In genomic region chr12:2640709-2641108, GRCh38 we compare ENCODE assay signal across 9 cellular contexts.
A peak's percentile ranks its signal among the peaks of the same experiment; 100 is the strongest.
DNase-seq lines count a peak whose midpoint lies in the region; ATAC-seq, FAIRE-seq and TF ChIP-seq lines count a peak whose summit lies in the region.
"Had no signal": no experiment of that assay in that cellular context is flagged by ENCODE, and none has a peak within 500 bp of the region (broad histone marks: within the 10 kb centered on the region; RNA-seq: fewer than 3 reads in every experiment).

No MANE protein-coding gene starts in this region.

- FAIRE-seq in endothelial cell of umbilical vein (lab: Jason Lieb, UNC), result peak; percentile 100
- no peak for FAIRE-seq in D721Med (lab: Jason Lieb, UNC)

- H3K27me3 ChIP-seq in endothelial cell of umbilical vein (ENCODE audit: control insufficient read depth in 2 of 2, insufficient read depth in 2 of 2, low read length in 2 of 2) (peaks cover 2 to 6% of the 10 kb centered on the region in 2 experiments), WERI-Rb-1 (ENCODE audit: insufficient read depth, low read depth, severe bottlenecking) (no peaks in the 10 kb centered on the region)
- no peaks in the 10 kb centered on the region for H3K27me3 ChIP-seq in naive thymus-derived CD4-positive, alpha-beta T cell (ENCODE audit: control insufficient read depth in 2 of 2, insufficient read depth in 2 of 2, low read length in 2 of 2)

- TF ChIP-seq CTCF in endothelial cell of umbilical vein (IDR thresholded peaks at IDR 0.05; ENCODE audit: extremely low read depth in 1 of 2, insufficient read depth in 1 of 2, low read depth in 1 of 2, low read length in 2 of 2) (no peak), WERI-Rb-1 (IDR thresholded peaks at IDR 0.05; ENCODE audit: low read depth, low read length) (no peak), D721Med (IDR thresholded peaks at IDR 0.05; ENCODE audit: insufficient read depth, missing control alignments) (no peak)

- no peaks in the 10 kb centered on the region for H3K9me3 Mint-ChIP-seq in naive thymus-derived CD4-positive, alpha-beta T cell
- H3K9me3 Mint-ChIP-seq: central memory CD8-positive, alpha-beta T cell had no signal

- no peak overlapping the region for H3K4me3 ChIP-seq in endothelial cell of umbilical vein (replicated peaks in 1 of 3; ENCODE audit: insufficient read depth in 1 of 3, low read depth in 1 of 3, low read length in 3 of 3)
- no peak overlapping the region for H3K4me3 ChIP-seq in naive thymus-derived CD4-positive, alpha-beta T cell (ENCODE audit: low read length)
- H3K4me3 ChIP-seq in WERI-Rb-1 (ENCODE audit: low read depth, low read length), result no peak overlapping the region

- peaks cover 9 to 44% (median 23%) of the 10 kb centered on the region in 5 donors for H3K27me3 Mint-ChIP-seq in naive thymus-derived CD4-positive, alpha-beta T cell

- no peaks in the 10 kb centered on the region for H3K9me1 ChIP-seq in endothelial cell of umbilical vein (replicated peaks; ENCODE audit: control insufficient read depth, extremely low read depth, insufficient read depth, low read length)

- DNase-seq in Ammon's horn (ENCODE audit: low spot score) (peak; percentile 53), MV-4-11 (lab: John Stamatoyannopoulos, UW) (peak; percentile 36), endothelial cell of umbilical vein (ENCODE audit: low read depth, low spot score) (peak; percentile 93), WERI-Rb-1 (no peak), D721Med (ENCODE audit: insufficient read length, low spot score) (no peak), HT-29 (ENCODE audit: low spot score) (no peak)
- peak in 1 of 9 donors; percentile 47 for DNase-seq in naive thymus-derived CD4-positive, alpha-beta T cell

- BruUV-seq in endothelial cell of umbilical vein (replicated peaks; lab: Mats Ljungman, UMichigan), result no TSS peak

- intact Hi-C loops in endothelial cell of umbilical vein (cut with micrococcal nuclease), result loop anchor here (1.0 to 10.0 kb wide), 5 partner anchors 42 to 302 kb away; no protein-coding TSS in a partner anchor
- intact Hi-C loops in naive thymus-derived CD4-positive, alpha-beta T cell (cut with micrococcal nuclease), result no loop called here

- no peaks in the 10 kb centered on the region for H4K20me1 ChIP-seq in endothelial cell of umbilical vein (replicated peaks; ENCODE audit: control insufficient read depth, extremely low read depth, insufficient read depth, low read length)

- peak overlapping the region in 1 of 9 donors; percentile 21 for H3K27ac Mint-ChIP-seq in naive thymus-derived CD4-positive, alpha-beta T cell

- CTCF ChIA-PET in endothelial cell of umbilical vein (lab: Charles Lee), result interaction anchor here (0.8 to 2.3 kb wide), 14 partner anchors 9 to 660 kb away, joined by 3 to 14 read pairs (median 5); no protein-coding TSS in a partner anchor
- CTCF ChIA-PET in naive thymus-derived CD4-positive, alpha-beta T cell (lab: Charles Lee), result interaction anchor here (1.5 kb wide), 1 partner anchor 9 kb away, joined by 3 read pairs; no protein-coding TSS in a partner anchor

- H3K9ac ChIP-seq in endothelial cell of umbilical vein (replicated peaks; ENCODE audit: extremely low read depth, insufficient read depth, low read length), result peak overlapping the region; percentile 56

- dilution Hi-C loops in endothelial cell of umbilical vein (cut with MboI; ENCODE audit: extremely low pct_ligation_motif_present, low sequenced_read_pairs), result no loop called here

- H3K79me2 ChIP-seq in endothelial cell of umbilical vein (ENCODE audit: control insufficient read depth, insufficient read depth, low read length), result no peaks in the 10 kb centered on the region

- no peak for TF ChIP-seq POLR2A in endothelial cell of umbilical vein (IDR thresholded peaks at IDR 0.05; ENCODE audit: low read depth, low read length)
- no peak for TF ChIP-seq POLR2A in GM18505 (IDR thresholded peaks at IDR 0.05; ENCODE audit: borderline replicate concordance, extremely low read depth, insufficient read depth, insufficient read length)

- peak; percentile 18 for ATAC-seq in naive thymus-derived CD4-positive, alpha-beta T cell
- no peak for ATAC-seq in GM18505 (IDR thresholded peaks at IDR 0.05; ENCODE audit: unreplicated experiment)

- H3K36me3 ChIP-seq in endothelial cell of umbilical vein (ENCODE audit: control insufficient read depth in 2 of 2, extremely low read depth in 1 of 2, insufficient read depth in 2 of 2, low read length in 2 of 2) (no peaks in the 10 kb centered on the region), WERI-Rb-1 (no peaks in the 10 kb centered on the region)
- no peaks in the 10 kb centered on the region for H3K36me3 ChIP-seq in naive thymus-derived CD4-positive, alpha-beta T cell (ENCODE audit: control insufficient read depth in 2 of 3, insufficient read depth in 3 of 3, low read length in 3 of 3)

- H3K4me1 ChIP-seq in endothelial cell of umbilical vein (ENCODE audit: control insufficient read depth, extremely low read depth, insufficient read depth, low read length), result peaks cover 17% of the 10 kb centered on the region
- H3K4me1 ChIP-seq in naive thymus-derived CD4-positive, alpha-beta T cell (ENCODE audit: control insufficient read depth in 2 of 2, insufficient read depth in 2 of 2, low read length in 2 of 2), result peaks cover 0 to 18% of the 10 kb centered on the region in 2 donors

- POLR2A ChIA-PET in endothelial cell of umbilical vein (lab: Charles Lee), result no interaction called here
- POLR2A ChIA-PET in naive thymus-derived CD4-positive, alpha-beta T cell (lab: Charles Lee), result no interaction called here

- H3K4me2 ChIP-seq in endothelial cell of umbilical vein (ENCODE audit: insufficient read depth, low read length), result peak overlapping the region; percentile 29

- H2AFZ ChIP-seq in endothelial cell of umbilical vein (ENCODE audit: low read depth, low read length), result peak overlapping the region; percentile 66

- H3K36me3 Mint-ChIP-seq in naive thymus-derived CD4-positive, alpha-beta T cell, result no peaks in the 10 kb centered on the region

- peaks cover 16 to 34% (median 25%) of the 10 kb centered on the region in 7 donors for H3K4me1 Mint-ChIP-seq in naive thymus-derived CD4-positive, alpha-beta T cell

- H3K9me3 ChIP-seq in endothelial cell of umbilical vein (replicated peaks; ENCODE audit: control insufficient read depth, insufficient read depth, low read length), result no peaks in the 10 kb centered on the region
- no peaks in the 10 kb centered on the region for H3K9me3 ChIP-seq in naive thymus-derived CD4-positive, alpha-beta T cell (ENCODE audit: control insufficient read depth in 2 of 3, low read length in 3 of 3)
- H3K9me3 ChIP-seq in WERI-Rb-1 (ENCODE audit: severe bottlenecking), result no peaks in the 10 kb centered on the region

- peak overlapping the region; percentile 88 for H3K27ac ChIP-seq in endothelial cell of umbilical vein (ENCODE audit: insufficient read depth, low read depth, low read length)
- no peak overlapping the region for H3K27ac ChIP-seq in naive thymus-derived CD4-positive, alpha-beta T cell (ENCODE audit: low read depth, low read length)
- no peak overlapping the region for H3K27ac ChIP-seq in WERI-Rb-1

- H3K4me3 Mint-ChIP-seq in naive thymus-derived CD4-positive, alpha-beta T cell, result no peak overlapping the region
- H3K4me3 Mint-ChIP-seq: central memory CD8-positive, alpha-beta T cell had no signal

TF ChIP-seq in endothelial cell of umbilical vein, 7 proteins besides CTCF, POLR2A, EP300 and RAD21:
- TF ChIP-seq EZH2 (IDR thresholded peaks at IDR 0.05; ENCODE audit: borderline replicate concordance, low read depth, low read length, severe bottlenecking) (no peak), GATA2 (IDR thresholded peaks at IDR 0.05; ENCODE audit: insufficient read depth, insufficient read length, low read depth, low read length) (no peak), POLR2AphosphoS5 (IDR thresholded peaks at IDR 0.05; ENCODE audit: insufficient read depth, low read depth, low read length) (no peak), JUN (IDR thresholded peaks at IDR 0.05; ENCODE audit: borderline replicate concordance, insufficient read depth, insufficient read length, low read depth) (peak; percentile 91), MYC (IDR thresholded peaks at IDR 0.05; ENCODE audit: low read depth, low read length) (no peak), MAX (IDR thresholded peaks at IDR 0.05; ENCODE audit: insufficient read depth, insufficient read length) (no peak), FOS (IDR thresholded peaks at IDR 0.05; ENCODE audit: borderline replicate concordance, insufficient read depth, low read length) (peak; percentile 99)

Comparison
In these comparisons a context has a peak if more than half of its experiments do, and no peak if none do; other contexts are left out.
1. DNase-seq: peak in Ammon's horn (single experiment), MV-4-11 (single experiment) and endothelial cell of umbilical vein (single experiment); none in WERI-Rb-1 (single experiment), D721Med (single experiment) and HT-29 (single experiment).